In the genomic region with DNA sequence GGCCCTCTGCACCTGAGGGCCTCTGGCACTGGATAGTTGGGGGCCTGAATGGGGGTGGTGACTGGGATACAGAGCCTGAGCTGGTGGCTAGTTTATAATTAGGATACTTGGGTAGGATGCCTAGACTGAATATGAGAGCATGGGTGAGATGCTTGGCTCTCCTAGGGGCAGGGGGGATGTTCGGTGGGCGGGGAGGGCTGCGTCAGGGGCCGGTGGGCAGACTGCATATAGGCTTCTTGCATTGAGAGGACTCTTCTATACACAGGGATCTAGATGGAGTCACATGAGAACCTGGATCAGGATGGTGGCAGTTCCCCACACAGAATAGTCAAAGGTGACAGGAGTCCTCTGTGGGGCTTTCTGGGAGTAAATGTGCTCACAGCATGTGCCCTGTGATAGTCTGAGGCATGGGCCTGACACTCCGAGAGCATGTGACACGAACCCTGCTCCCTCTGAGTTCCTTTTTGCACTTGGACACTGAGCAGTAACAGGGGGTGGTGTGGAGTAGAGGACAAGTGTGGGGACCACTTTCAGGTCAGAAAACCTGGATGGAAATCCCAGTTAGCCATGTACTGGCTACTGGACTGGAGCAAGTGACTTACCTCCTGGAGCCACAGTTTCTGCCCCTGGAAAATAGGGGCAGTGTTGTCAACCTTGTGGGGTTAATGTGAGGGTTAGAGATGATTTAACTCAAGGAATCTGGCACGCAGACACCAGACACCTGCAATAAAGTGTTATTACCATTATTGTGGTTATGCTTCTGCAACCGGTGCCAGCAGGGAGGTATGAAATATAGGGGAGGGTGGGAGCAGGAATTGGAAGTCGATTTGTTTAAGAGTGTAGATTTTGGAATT, we compare ENCODE assay signal across 8 cellular contexts. TPM values are rescaled to one million over a fixed set of nuclear protein-coding genes. Genes with fewer than 3 reads are reported as not detected.
A peak's percentile ranks its signal among the peaks of the same experiment; 100 is the strongest.
DNase-seq lines count a peak whose midpoint lies in the region; ATAC-seq and TF ChIP-seq lines count a peak whose summit lies in the region.

No MANE protein-coding gene starts in this region.

- H3K23ac ChIP-seq in trophoblast cell (ENCODE audit: low read length) = no peak overlapping the region

- peak overlapping the region; percentile 88 for H3K4ac ChIP-seq in trophoblast cell (ENCODE audit: low read depth, low read length)

- no peak overlapping the region for H2BK12ac ChIP-seq in trophoblast cell (ENCODE audit: low read length)

- peak overlapping the region; percentile 5 for H2AK5ac ChIP-seq in trophoblast cell (ENCODE audit: low read length)

- intact Hi-C loops in Calu3 (cut with micrococcal nuclease; ENCODE audit: unreplicated experiment) = no loop called here

- H3K18ac ChIP-seq in trophoblast cell (ENCODE audit: low read length) = no peak overlapping the region

- H3K4me1 ChIP-seq in RWPE2 (ENCODE audit: insufficient read depth, poor library complexity, severe bottlenecking) (peaks cover 40% of the 10 kb centered on the region), trophoblast cell (ENCODE audit: control insufficient read depth in 1 of 2, insufficient read depth in 2 of 2, low read length in 2 of 2) (peaks cover 45 to 52% of the 10 kb centered on the region in 2 experiments)

- peaks cover 43% of the 10 kb centered on the region for H3K4me1 Mint-ChIP-seq in Calu3 (ENCODE audit: low read depth, unreplicated experiment)

- no TSS peak for BruUV-seq in Calu3 (replicated peaks; lab: Mats Ljungman, UMichigan)

- no peaks in the 10 kb centered on the region for H3K9me3 Mint-ChIP-seq in Calu3 (ENCODE audit: low read depth, unreplicated experiment)

- H3K4me3 Mint-ChIP-seq in Calu3 (ENCODE audit: low read depth, unreplicated experiment) = peak overlapping the region; percentile 91

- H3K79me1 ChIP-seq in trophoblast cell (ENCODE audit: low read length) = peaks cover 29% of the 10 kb centered on the region

- WGBS in trophoblast cell (ENCODE audit: extremely low coverage, insufficient coverage, insufficient read length) = 100% methylated on average over 1 of the region's 9 CpGs

- H3K36me3 ChIP-seq in RWPE2 (ENCODE audit: low read depth) (peaks cover 31% of the 10 kb centered on the region), trophoblast cell (ENCODE audit: control insufficient read depth in 1 of 2, insufficient read depth in 2 of 2, low read length in 2 of 2) (peaks cover 13 to 21% of the 10 kb centered on the region in 2 experiments)

- H3K27me3 Mint-ChIP-seq in Calu3 (ENCODE audit: unreplicated experiment) = no peaks in the 10 kb centered on the region

- DNase-seq in Calu3 (no peak), RWPE2 (ENCODE audit: low spot score) (no peak), epithelial cell of prostate (ENCODE audit: low read depth, low spot score) (no peak), trophoblast cell (no peak), SW480 (ENCODE audit: low spot score) (no peak)
- DNase-seq in activated CD4-positive, CD25-positive, alpha-beta regulatory T cell (lab: John Stamatoyannopoulos, UW) = no peak

- peaks cover 43% of the 10 kb centered on the region for H3K36me3 Mint-ChIP-seq in Calu3 (ENCODE audit: insufficient read depth, unreplicated experiment)

- H3K4me2 ChIP-seq in trophoblast cell (ENCODE audit: low read length) = peak overlapping the region; percentile 59

- H3K27ac Mint-ChIP-seq in Calu3 (ENCODE audit: unreplicated experiment) = peak overlapping the region; percentile 75

- H3K27ac ChIP-seq in RWPE2 (ENCODE audit: poor library complexity, severe bottlenecking) = peak overlapping the region; percentile 97
- H3K27ac ChIP-seq in epithelial cell of prostate = peak overlapping the region; percentile 98
- no peak overlapping the region for H3K27ac ChIP-seq in trophoblast cell (ENCODE audit: low read depth, low read length)

- H2BK5ac ChIP-seq in trophoblast cell (ENCODE audit: low read depth, low read length, poor library complexity) = no peak overlapping the region

- H4K12ac ChIP-seq in trophoblast cell (ENCODE audit: low read depth, low read length) = no peak overlapping the region

- H2BK120ac ChIP-seq in trophoblast cell (ENCODE audit: insufficient read depth, low read length, poor library complexity) = no peak overlapping the region

- CTCF ChIA-PET in Calu3 (lab: Charles Lee) = no interaction called here

- no peak overlapping the region for H2AFZ ChIP-seq in trophoblast cell (ENCODE audit: insufficient read depth, low read length, poor library complexity)

- ATAC-seq in RWPE2 (ENCODE audit: low read depth) (no peak), HG03442 (IDR thresholded peaks at IDR 0.05; ENCODE audit: unreplicated experiment) (no peak), HG03571 (IDR thresholded peaks at IDR 0.05; ENCODE audit: unreplicated experiment) (no peak)

- H3K9ac ChIP-seq in trophoblast cell (ENCODE audit: low read length) = peak overlapping the region; percentile 4

- H3K4me3 ChIP-seq in RWPE2 (ENCODE audit: severe bottlenecking) = peak overlapping the region; percentile 90
- peak overlapping the region; percentile 90 for H3K4me3 ChIP-seq in trophoblast cell (ENCODE audit: low read depth, low read length)

- no peak overlapping the region for H4K8ac ChIP-seq in trophoblast cell (ENCODE audit: low read depth, low read length)

- peak overlapping the region; percentile 18 for H3K14ac ChIP-seq in trophoblast cell (ENCODE audit: low read length)

- no peaks in the 10 kb centered on the region for H3K27me3 ChIP-seq in RWPE2 (ENCODE audit: insufficient read depth, poor library complexity, severe bottlenecking)
- no peaks in the 10 kb centered on the region for H3K27me3 ChIP-seq in trophoblast cell (ENCODE audit: insufficient read depth, low read length)

- no peaks in the 10 kb centered on the region for H3K9me3 ChIP-seq in RWPE2 (ENCODE audit: severe bottlenecking)
- H3K9me3 ChIP-seq in trophoblast cell (ENCODE audit: insufficient read depth, low read depth, low read length) = no peaks in the 10 kb centered on the region

- peaks cover 50% of the 10 kb centered on the region for H3K79me2 ChIP-seq in trophoblast cell (ENCODE audit: control insufficient read depth, insufficient read depth, low read length, poor library complexity)

- no peak overlapping the region for H4K91ac ChIP-seq in trophoblast cell (ENCODE audit: low read depth, low read length)

- no peak for TF ChIP-seq CTCF in Calu3 (IDR thresholded peaks at IDR 0.05; ENCODE audit: unreplicated experiment)
- TF ChIP-seq CTCF in RWPE2 (IDR thresholded peaks at IDR 0.05; ENCODE audit: poor library complexity, severe bottlenecking) = no peak

RNA-seq across cellular contexts. Expression of a gene that starts 2.2 kb away (rescaled TPM):
- 96.2 and 98.3 TPM in 2 replicates for total RNA-seq in Calu3 (2022)
- 96.6 and 97.6 TPM in 2 replicates for polyA plus RNA-seq in trophoblast cell (2013)

RNA-seq across cellular contexts. Expression of a gene that starts 8.9 kb away (rescaled TPM):
- 70.3 and 71.5 TPM in 2 replicates for total RNA-seq in Calu3 (2022)
- polyA plus RNA-seq in trophoblast cell (2013) = 62.9 and 66.9 TPM in 2 replicates

RNA-seq across cellular contexts. Expression of a gene that starts 33.2 kb away (rescaled TPM):
- 0.07 TPM in 1 of 2 replicates, not detected in the other for total RNA-seq in Calu3 (2022)
- polyA plus RNA-seq in trophoblast cell (2013) = 0.25 and 0.27 TPM in 2 replicates
